In genomic region chr5:71783891-71784290, GRCh38 we compare ENCODE assay signal across 19 cellular contexts.
DNase-seq lines count a peak whose midpoint lies in the region; ATAC-seq and TF ChIP-seq lines count a peak whose summit lies in the region.
"Had no signal": no experiment of that assay in that cellular context is flagged by ENCODE, and none has a peak within 500 bp of the region (broad histone marks: within the 10 kb centered on the region; RNA-seq: fewer than 3 reads in every experiment).

No MANE protein-coding gene starts in this region.

- peak overlapping the region; percentile 27 for H3K27ac Mint-ChIP-seq in activated naive CD4-positive, alpha-beta T cell treated with anti-CD3 and anti-CD28 coated beads, Interleukin-2, amount 50 U/mL, for 24 hours
- H3K27ac Mint-ChIP-seq in brain, result peak overlapping the region in 3 of 5 experiments; percentile 20 to 93 (median 87)
- H3K27ac Mint-ChIP-seq: progenitor cell of endocrine pancreas; stimulated activated memory B cell treated with anti-CD40 and anti-IgM and Interleukin-4, amounts not matched to agents 10 μg/mL and 1 μg/mL and 100 μg/mL, for 72 hours had no signal

- H3K9me2 ChIP-seq in neural cell (ENCODE audit: insufficient read depth, low read length), result no peaks in the 10 kb centered on the region

- H3K4me1 ChIP-seq in vagina, result peaks cover 15% of the 10 kb centered on the region
- H3K4me1 ChIP-seq in prostate gland (replicated peaks), result no peaks in the 10 kb centered on the region
- H3K4me1 ChIP-seq: lower lobe of right lung, uterus had no signal

- H4K20me1 ChIP-seq in neural cell (ENCODE audit: insufficient read depth), result no peaks in the 10 kb centered on the region

- peaks cover 19% of the 10 kb centered on the region for H3K4me1 Mint-ChIP-seq in activated naive CD4-positive, alpha-beta T cell treated with anti-CD3 and anti-CD28 coated beads, Interleukin-2, amount 50 U/mL, for 24 hours
- peaks cover 27% of the 10 kb centered on the region for H3K4me1 Mint-ChIP-seq in brain

- H3K9me3 ChIP-seq in neural cell (ENCODE audit: low read length) (no peaks in the 10 kb centered on the region), vagina (no peaks in the 10 kb centered on the region), prostate gland (no peaks in the 10 kb centered on the region)
- H3K9me3 ChIP-seq: lower lobe of right lung, uterus had no signal

- H3K9ac ChIP-seq in neural cell (ENCODE audit: low read length), result no peak overlapping the region

- intact Hi-C loops in vagina (cut with DNase I) (loop anchor here (5.0 kb wide), 1 partner anchor 528 kb away; no protein-coding TSS in a partner anchor), prostate gland (cut with DNase I) (loop anchor here (1.0 to 10.0 kb wide), 3 partner anchors 323 to 524 kb away; partner anchors contain the start of gene MAP1B)

- TF ChIP-seq CTCF in brain (conservative IDR thresholded peaks at IDR 0.05) (no peak), neural cell (IDR thresholded peaks at IDR 0.05; ENCODE audit: poor library complexity, severe bottlenecking) (no peak), vagina (IDR thresholded peaks at IDR 0.05) (no peak), prostate gland (IDR thresholded peaks at IDR 0.05) (no peak)

- H3K36me3 ChIP-seq in neural cell (ENCODE audit: insufficient read depth, low read length), result no peaks in the 10 kb centered on the region
- no peaks in the 10 kb centered on the region for H3K36me3 ChIP-seq in vagina
- H3K36me3 ChIP-seq in prostate gland, result no peaks in the 10 kb centered on the region
- H3K36me3 ChIP-seq: lower lobe of right lung, uterus had no signal

- WGBS in prostate gland, result 83% methylated on average over 6 of the region's 6 CpGs

- TF ChIP-seq RAD21 in neural cell (conservative IDR thresholded peaks at IDR 0.05), result no peak

- peaks cover 3% of the 10 kb centered on the region for H3K36me3 Mint-ChIP-seq in activated naive CD4-positive, alpha-beta T cell treated with anti-CD3 and anti-CD28 coated beads, Interleukin-2, amount 50 U/mL, for 24 hours
- no peaks in the 10 kb centered on the region for H3K36me3 Mint-ChIP-seq in brain

- H3K4me3 ChIP-seq in neural cell (ENCODE audit: low read length) (no peak overlapping the region), vagina (no peak overlapping the region), prostate gland (no peak overlapping the region)

- TF ChIP-seq POLR2A in vagina (IDR thresholded peaks at IDR 0.05) (no peak), prostate gland (IDR thresholded peaks at IDR 0.05) (no peak)

- no peak overlapping the region for H3K4me3 Mint-ChIP-seq in activated naive CD4-positive, alpha-beta T cell treated with anti-CD3 and anti-CD28 coated beads, Interleukin-2, amount 50 U/mL, for 24 hours
- no peak overlapping the region for H3K4me3 Mint-ChIP-seq in brain

- no peak overlapping the region for H2AFZ ChIP-seq in neural cell (ENCODE audit: low read depth, low read length)

- DNase-seq in activated naive CD4-positive, alpha-beta T cell treated with anti-CD3 and anti-CD28 coated beads, Interleukin-2, amount 50 U/mL, for 16 hours, result no peak
- DNase-seq in vagina (ENCODE audit: extremely low spot score in 2 of 2), result no peak
- DNase-seq in prostate gland (ENCODE audit: low spot score), result no peak
- DNase-seq in NCI-H1048 (lab: John Stamatoyannopoulos, UW), result no peak
- DNase-seq: activated effector memory CD4-positive, alpha-beta T cell treated with Interleukin-2 at 50 U/mL for 16 hours; CD8-positive, alpha-beta memory T cell; Kasumi-1; lower lobe of right lung; naive thymus-derived CD4-positive, alpha-beta T cell; NCI-H1436; NCI-H2171 treated with DMSO at 0.1 percent for 48 hours; NCI-H774; uterus had no signal

- no peak overlapping the region for H3K4me2 ChIP-seq in neural cell (ENCODE audit: low read length)

- H3K27me3 ChIP-seq in neural cell (ENCODE audit: insufficient read depth, low read depth, low read length) (no peaks in the 10 kb centered on the region), vagina (no peaks in the 10 kb centered on the region), prostate gland (replicated peaks; ENCODE audit: insufficient read depth) (no peaks in the 10 kb centered on the region)
- H3K27me3 ChIP-seq: uterus had no signal

- ATAC-seq in HG02678 (IDR thresholded peaks at IDR 0.05; ENCODE audit: unreplicated experiment), result no peak
- ATAC-seq: naive thymus-derived CD4-positive, alpha-beta T cell; stimulated activated memory B cell treated with anti-CD40 and anti-IgM and Interleukin-4, amounts not matched to agents 10 μg/mL and 1 μg/mL and 100 μg/mL, for 72 hours had no signal

- peaks cover 2% of the 10 kb centered on the region for H3K9me3 Mint-ChIP-seq in activated naive CD4-positive, alpha-beta T cell treated with anti-CD3 and anti-CD28 coated beads, Interleukin-2, amount 50 U/mL, for 24 hours
- H3K9me3 Mint-ChIP-seq in brain, result peaks cover under 1 to 11% (median 3%) of the 10 kb centered on the region in 5 experiments
- H3K9me3 Mint-ChIP-seq: stimulated activated memory B cell treated with anti-CD40 and anti-IgM and Interleukin-4, amounts not matched to agents 10 μg/mL and 1 μg/mL and 100 μg/mL, for 72 hours had no signal

- H3F3A ChIP-seq in neural cell (ENCODE audit: insufficient read depth, low read length, poor library complexity, severe bottlenecking), result no peaks in the 10 kb centered on the region

- H3K27me3 Mint-ChIP-seq in activated naive CD4-positive, alpha-beta T cell treated with anti-CD3 and anti-CD28 coated beads, Interleukin-2, amount 50 U/mL, for 24 hours, result peaks cover 10% of the 10 kb centered on the region
- H3K27me3 Mint-ChIP-seq in brain, result peaks cover 2% of the 10 kb centered on the region

- H3K79me2 ChIP-seq in neural cell (replicated peaks; ENCODE audit: insufficient read depth, low read length), result peaks cover 52% of the 10 kb centered on the region

- TF ChIP-seq EP300 in neural cell (conservative IDR thresholded peaks at IDR 0.05; ENCODE audit: poor library complexity, severe bottlenecking), result no peak

- H3K27ac ChIP-seq in neural cell (ENCODE audit: low read length) (peak overlapping the region; percentile 71), vagina (peak overlapping the region; percentile 27), prostate gland (peak overlapping the region in 1 of 2 donors; percentile 32)
- H3K27ac ChIP-seq: lower lobe of right lung had no signal

TF ChIP-seq in neural cell, 6 proteins besides CTCF, POLR2A, EP300 and RAD21:
- no peak for TF ChIP-seq TAF1 (IDR thresholded peaks at IDR 0.05; ENCODE audit: low read depth)
- no peak for TF ChIP-seq REST (IDR thresholded peaks at IDR 0.05; ENCODE audit: borderline replicate concordance)
- TF ChIP-seq MXI1 (conservative IDR thresholded peaks at IDR 0.05; ENCODE audit: poor library complexity, severe bottlenecking), result no peak
- TF ChIP-seq EZH2 (IDR thresholded peaks at IDR 0.05; ENCODE audit: borderline replicate concordance, insufficient read depth, low read length, poor library complexity, severe bottlenecking), result no peak
TF ChIP-seq in neural cell: peak in this region for 0.
